Comparison of ENCODE assay signal across 1 cellular context in the genomic region with DNA sequence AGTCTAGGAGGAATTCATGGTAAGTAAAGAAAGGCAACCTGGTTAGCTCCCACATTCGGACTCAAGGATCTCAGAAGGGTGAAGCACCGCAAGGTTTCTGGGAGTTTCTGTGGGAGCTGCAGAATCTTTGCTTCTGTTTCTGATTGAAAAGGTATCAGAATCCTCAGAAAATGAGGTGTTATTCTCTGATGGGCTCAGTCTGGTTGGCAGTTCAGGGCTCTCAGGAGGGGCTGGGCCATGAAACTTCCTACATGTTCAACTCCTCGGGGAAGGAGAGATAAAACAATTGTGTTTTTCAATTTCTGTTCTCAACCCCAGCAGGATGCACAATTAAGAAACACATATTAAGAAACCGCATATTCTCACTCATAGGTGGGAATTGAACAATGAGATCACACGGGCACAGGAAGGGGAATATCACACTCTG.
TF ChIP-seq lines count a peak whose summit lies in the region.

No MANE protein-coding gene starts in this region.

TF ChIP-seq in SK-N-SH treated with all-trans-retinoic acid at 6 μM for 48 hours, 23 proteins besides CTCF, POLR2A, EP300 and RAD21:
- TF ChIP-seq, protein P1, sequence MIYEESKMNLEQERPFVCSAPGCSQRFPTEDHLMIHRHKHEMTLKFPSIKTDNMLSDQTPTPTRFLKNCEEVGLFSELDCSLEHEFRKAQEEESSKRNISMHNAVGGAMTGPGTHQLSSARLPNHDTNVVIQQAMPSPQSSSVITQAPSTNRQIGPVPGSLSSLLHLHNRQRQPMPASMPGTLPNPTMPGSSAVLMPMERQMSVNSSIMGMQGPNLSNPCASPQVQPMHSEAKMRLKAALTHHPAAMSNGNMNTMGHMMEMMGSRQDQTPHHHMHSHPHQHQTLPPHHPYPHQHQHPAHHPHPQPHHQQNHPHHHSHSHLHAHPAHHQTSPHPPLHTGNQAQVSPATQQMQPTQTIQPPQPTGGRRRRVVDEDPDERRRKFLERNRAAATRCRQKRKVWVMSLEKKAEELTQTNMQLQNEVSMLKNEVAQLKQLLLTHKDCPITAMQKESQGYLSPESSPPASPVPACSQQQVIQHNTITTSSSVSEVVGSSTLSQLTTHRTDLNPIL (CRISPR knock-in tag; IDR thresholded peaks at IDR 0.05; ENCODE audit: low read depth), result no peak
- TF ChIP-seq ZNF70 (CRISPR knock-in tag; IDR thresholded peaks at IDR 0.05) (no peak), ESRRG (CRISPR knock-in tag; IDR thresholded peaks at IDR 0.05) (no peak), RARB (CRISPR knock-in tag; IDR thresholded peaks at IDR 0.05) (no peak), SNAI2 (CRISPR knock-in tag; IDR thresholded peaks at IDR 0.05) (no peak), BACH2 (CRISPR knock-in tag; IDR thresholded peaks at IDR 0.05; ENCODE audit: borderline replicate concordance) (no peak), ISL1 (CRISPR knock-in tag; IDR thresholded peaks at IDR 0.05) (no peak), GLIS3 (CRISPR knock-in tag; IDR thresholded peaks at IDR 0.05) (no peak), ARNTL (CRISPR knock-in tag; IDR thresholded peaks at IDR 0.05; ENCODE audit: borderline replicate concordance, low read depth) (no peak), TOX (CRISPR knock-in tag; IDR thresholded peaks at IDR 0.05; ENCODE audit: borderline replicate concordance) (no peak), ZC3H10 (CRISPR knock-in tag; IDR thresholded peaks at IDR 0.05) (no peak), ZNF565 (CRISPR knock-in tag; conservative IDR thresholded peaks at IDR 0.05; ENCODE audit: low read depth) (no peak), ZFP30 (CRISPR knock-in tag; IDR thresholded peaks at IDR 0.05) (no peak), ZFP3 (CRISPR knock-in tag; IDR thresholded peaks at IDR 0.05) (no peak), ZNF8 (CRISPR knock-in tag; IDR thresholded peaks at IDR 0.05) (no peak), TCF4 (CRISPR knock-in tag; IDR thresholded peaks at IDR 0.05; ENCODE audit: borderline replicate concordance) (no peak)
- TF ChIP-seq, protein P2, sequence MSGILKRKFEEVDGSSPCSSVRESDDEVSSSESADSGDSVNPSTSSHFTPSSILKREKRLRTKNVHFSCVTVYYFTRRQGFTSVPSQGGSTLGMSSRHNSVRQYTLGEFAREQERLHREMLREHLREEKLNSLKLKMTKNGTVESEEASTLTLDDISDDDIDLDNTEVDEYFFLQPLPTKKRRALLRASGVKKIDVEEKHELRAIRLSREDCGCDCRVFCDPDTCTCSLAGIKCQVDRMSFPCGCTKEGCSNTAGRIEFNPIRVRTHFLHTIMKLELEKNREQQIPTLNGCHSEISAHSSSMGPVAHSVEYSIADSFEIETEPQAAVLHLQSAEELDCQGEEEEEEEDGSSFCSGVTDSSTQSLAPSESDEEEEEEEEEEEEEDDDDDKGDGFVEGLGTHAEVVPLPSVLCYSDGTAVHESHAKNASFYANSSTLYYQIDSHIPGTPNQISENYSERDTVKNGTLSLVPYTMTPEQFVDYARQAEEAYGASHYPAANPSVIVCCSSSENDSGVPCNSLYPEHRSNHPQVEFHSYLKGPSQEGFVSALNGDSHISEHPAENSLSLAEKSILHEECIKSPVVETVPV (CRISPR knock-in tag; IDR thresholded peaks at IDR 0.05), result no peak
- TF ChIP-seq, protein P3, sequence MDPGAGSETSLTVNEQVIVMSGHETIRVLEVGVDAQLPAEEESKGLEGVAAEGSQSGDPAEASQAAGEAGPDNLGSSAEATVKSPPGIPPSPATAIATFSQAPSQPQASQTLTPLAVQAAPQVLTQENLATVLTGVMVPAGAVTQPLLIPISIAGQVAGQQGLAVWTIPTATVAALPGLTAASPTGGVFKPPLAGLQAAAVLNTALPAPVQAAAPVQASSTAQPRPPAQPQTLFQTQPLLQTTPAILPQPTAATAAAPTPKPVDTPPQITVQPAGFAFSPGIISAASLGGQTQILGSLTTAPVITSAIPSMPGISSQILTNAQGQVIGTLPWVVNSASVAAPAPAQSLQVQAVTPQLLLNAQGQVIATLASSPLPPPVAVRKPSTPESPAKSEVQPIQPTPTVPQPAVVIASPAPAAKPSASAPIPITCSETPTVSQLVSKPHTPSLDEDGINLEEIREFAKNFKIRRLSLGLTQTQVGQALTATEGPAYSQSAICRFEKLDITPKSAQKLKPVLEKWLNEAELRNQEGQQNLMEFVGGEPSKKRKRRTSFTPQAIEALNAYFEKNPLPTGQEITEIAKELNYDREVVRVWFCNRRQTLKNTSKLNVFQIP (CRISPR knock-in tag; IDR thresholded peaks at IDR 0.05; ENCODE audit: borderline replicate concordance, low read depth), result no peak
- TF ChIP-seq, protein P4, sequence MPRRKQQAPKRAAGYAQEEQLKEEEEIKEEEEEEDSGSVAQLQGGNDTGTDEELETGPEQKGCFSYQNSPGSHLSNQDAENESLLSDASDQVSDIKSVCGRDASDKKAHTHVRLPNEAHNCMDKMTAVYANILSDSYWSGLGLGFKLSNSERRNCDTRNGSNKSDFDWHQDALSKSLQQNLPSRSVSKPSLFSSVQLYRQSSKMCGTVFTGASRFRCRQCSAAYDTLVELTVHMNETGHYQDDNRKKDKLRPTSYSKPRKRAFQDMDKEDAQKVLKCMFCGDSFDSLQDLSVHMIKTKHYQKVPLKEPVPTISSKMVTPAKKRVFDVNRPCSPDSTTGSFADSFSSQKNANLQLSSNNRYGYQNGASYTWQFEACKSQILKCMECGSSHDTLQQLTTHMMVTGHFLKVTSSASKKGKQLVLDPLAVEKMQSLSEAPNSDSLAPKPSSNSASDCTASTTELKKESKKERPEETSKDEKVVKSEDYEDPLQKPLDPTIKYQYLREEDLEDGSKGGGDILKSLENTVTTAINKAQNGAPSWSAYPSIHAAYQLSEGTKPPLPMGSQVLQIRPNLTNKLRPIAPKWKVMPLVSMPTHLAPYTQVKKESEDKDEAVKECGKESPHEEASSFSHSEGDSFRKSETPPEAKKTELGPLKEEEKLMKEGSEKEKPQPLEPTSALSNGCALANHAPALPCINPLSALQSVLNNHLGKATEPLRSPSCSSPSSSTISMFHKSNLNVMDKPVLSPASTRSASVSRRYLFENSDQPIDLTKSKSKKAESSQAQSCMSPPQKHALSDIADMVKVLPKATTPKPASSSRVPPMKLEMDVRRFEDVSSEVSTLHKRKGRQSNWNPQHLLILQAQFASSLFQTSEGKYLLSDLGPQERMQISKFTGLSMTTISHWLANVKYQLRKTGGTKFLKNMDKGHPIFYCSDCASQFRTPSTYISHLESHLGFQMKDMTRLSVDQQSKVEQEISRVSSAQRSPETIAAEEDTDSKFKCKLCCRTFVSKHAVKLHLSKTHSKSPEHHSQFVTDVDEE (CRISPR knock-in tag; IDR thresholded peaks at IDR 0.05), result no peak
- TF ChIP-seq, protein P5, sequence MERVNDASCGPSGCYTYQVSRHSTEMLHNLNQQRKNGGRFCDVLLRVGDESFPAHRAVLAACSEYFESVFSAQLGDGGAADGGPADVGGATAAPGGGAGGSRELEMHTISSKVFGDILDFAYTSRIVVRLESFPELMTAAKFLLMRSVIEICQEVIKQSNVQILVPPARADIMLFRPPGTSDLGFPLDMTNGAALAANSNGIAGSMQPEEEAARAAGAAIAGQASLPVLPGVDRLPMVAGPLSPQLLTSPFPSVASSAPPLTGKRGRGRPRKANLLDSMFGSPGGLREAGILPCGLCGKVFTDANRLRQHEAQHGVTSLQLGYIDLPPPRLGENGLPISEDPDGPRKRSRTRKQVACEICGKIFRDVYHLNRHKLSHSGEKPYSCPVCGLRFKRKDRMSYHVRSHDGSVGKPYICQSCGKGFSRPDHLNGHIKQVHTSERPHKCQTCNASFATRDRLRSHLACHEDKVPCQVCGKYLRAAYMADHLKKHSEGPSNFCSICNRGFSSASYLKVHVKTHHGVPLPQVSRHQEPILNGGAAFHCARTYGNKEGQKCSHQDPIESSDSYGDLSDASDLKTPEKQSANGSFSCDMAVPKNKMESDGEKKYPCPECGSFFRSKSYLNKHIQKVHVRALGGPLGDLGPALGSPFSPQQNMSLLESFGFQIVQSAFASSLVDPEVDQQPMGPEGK (CRISPR knock-in tag; IDR thresholded peaks at IDR 0.05; ENCODE audit: borderline replicate concordance), result no peak
